ENCODE assay signal across 35 cellular contexts in the genomic region with DNA sequence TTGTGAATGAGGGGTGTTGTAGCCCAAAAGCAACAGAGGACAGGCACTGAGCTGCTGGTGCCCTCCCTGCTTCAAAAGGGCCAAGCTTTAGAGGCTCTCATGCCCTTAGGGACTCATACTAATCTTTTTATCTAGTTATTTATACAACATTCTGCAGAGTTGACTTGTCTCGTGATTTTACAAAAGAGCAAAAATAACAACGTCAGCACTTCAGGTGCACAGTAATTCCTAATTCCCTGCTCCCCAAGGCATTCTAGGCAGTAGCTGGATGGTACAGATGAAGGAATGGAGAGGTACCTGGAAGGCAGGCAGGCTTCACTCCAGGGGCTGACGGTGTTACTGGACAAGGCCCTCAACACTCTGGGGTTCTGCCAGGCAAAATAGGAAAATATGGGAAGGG.
"Had no signal": no experiment of that assay in that cellular context is flagged by ENCODE, and none has a peak within 500 bp of the region (broad histone marks: within the 10 kb centered on the region; RNA-seq: fewer than 3 reads in every experiment).

No MANE protein-coding gene starts in this region.

- H3K36me3 Mint-ChIP-seq: activated CD4-positive, alpha-beta memory T cell treated with anti-CD3 and anti-CD28 coated beads for 36 hours; activated naive CD4-positive, alpha-beta T cell treated with anti-CD3 and anti-CD28 coated beads, Interleukin-2, amount 50 U/mL, for 72 hours; activated naive CD8-positive, alpha-beta T cell treated with anti-CD3 and anti-CD28 coated beads for 36 hours had no signal

- H3K36me3 ChIP-seq: adrenal gland, brain microvascular endothelial cell, breast epithelium had no signal

- H3K9me3 ChIP-seq: adrenal gland, body of pancreas, breast epithelium had no signal

- H3K27me3 Mint-ChIP-seq: activated CD4-positive, alpha-beta T cell treated with anti-CD3 and anti-CD28 coated beads, Interleukin-2, amount 10 ng/mL, durations not matched to agents 24 days and 14 days had no signal

- H3K27ac Mint-ChIP-seq: activated B cell treated with CpG ODN at 0.5 μM for 24 hours; activated CD4-positive, alpha-beta memory T cell treated with anti-CD3 and anti-CD28 coated beads for 36 hours; activated CD4-positive, alpha-beta T cell treated with anti-CD3 and anti-CD28 coated beads, Interleukin-2, amount 10 ng/mL, durations not matched to agents 24 days and 14 days; activated CD8-positive, alpha-beta T cell treated with anti-CD3 and anti-CD28 coated beads for 36 hours; activated naive CD4-positive, alpha-beta T cell treated with anti-CD3 and anti-CD28 coated beads for 36 hours; activated naive CD4-positive, alpha-beta T cell treated with anti-CD3 and anti-CD28 coated beads, Interleukin-2, amount 50 U/mL, for 72 hours; activated naive CD8-positive, alpha-beta T cell treated with anti-CD3 and anti-CD28 coated beads for 36 hours; activated T-cell treated with anti-CD3 and anti-CD28 coated beads, Interleukin-2, amount 50 U/mL, for 72 hours; activated T-helper 1 cell treated with anti-CD3 and anti-CD28 coated beads, Interleukin-12 subunit alpha, Interleukin-12 subunit beta, Interleukin-2, Interleukin-4 antibody, amounts not matched to agents 30 ng/mL and 10 ng/mL and 1 ng/mL, durations not matched to agents 14 hours and 24 hours and 36 hours; activated T-helper 17 cell treated with anti-CD3 and anti-CD28 coated beads, Interleukin-2, amount 50 U/mL, for 72 hours; T-helper 17 cell; T-helper 2 cell treated with Interferon-gamma antibody and Interleukin-4, amounts not matched to agents 5 μg/mL and 100 μg/mL, for 36 hours had no signal

- H3K9me3 Mint-ChIP-seq: activated B cell treated with CpG ODN at 0.5 μM for 24 hours; activated CD4-positive, alpha-beta memory T cell treated with anti-CD3 and anti-CD28 coated beads for 36 hours; activated CD4-positive, alpha-beta T cell treated with anti-CD3 and anti-CD28 coated beads, Interleukin-2, amount 10 ng/mL, durations not matched to agents 24 days and 14 days; activated CD8-positive, alpha-beta T cell treated with anti-CD3 and anti-CD28 coated beads for 36 hours; activated naive CD4-positive, alpha-beta T cell treated with anti-CD3 and anti-CD28 coated beads for 36 hours; activated naive CD4-positive, alpha-beta T cell treated with anti-CD3 and anti-CD28 coated beads, Interleukin-2, amount 50 U/mL, for 72 hours; activated naive CD8-positive, alpha-beta T cell treated with anti-CD3 and anti-CD28 coated beads for 36 hours; activated T-cell treated with anti-CD3 and anti-CD28 coated beads, Interleukin-2, amount 50 U/mL, for 4 hours; activated T-cell treated with anti-CD3 and anti-CD28 coated beads, Interleukin-2, amount 50 U/mL, for 72 hours; activated T-helper 1 cell treated with anti-CD3 and anti-CD28 coated beads, Interleukin-12 subunit alpha, Interleukin-12 subunit beta, Interleukin-2, Interleukin-4 antibody, amounts not matched to agents 30 ng/mL and 10 ng/mL and 1 ng/mL, durations not matched to agents 14 hours and 24 hours and 36 hours; activated T-helper 17 cell treated with anti-CD3 and anti-CD28 coated beads, Interleukin-2, amount 50 U/mL, for 72 hours; T-helper 2 cell treated with Interferon-gamma antibody and Interleukin-4, amounts not matched to agents 5 μg/mL and 100 μg/mL, for 36 hours had no signal

- H3K4me3 Mint-ChIP-seq: activated B cell treated with CpG ODN at 0.5 μM for 24 hours; activated CD4-positive, alpha-beta memory T cell treated with anti-CD3 and anti-CD28 coated beads for 36 hours; activated CD4-positive, alpha-beta T cell treated with anti-CD3 and anti-CD28 coated beads, Interleukin-2, amount 10 ng/mL, durations not matched to agents 24 days and 14 days; activated CD8-positive, alpha-beta T cell treated with anti-CD3 and anti-CD28 coated beads for 36 hours; activated naive CD4-positive, alpha-beta T cell treated with anti-CD3 and anti-CD28 coated beads for 36 hours; activated naive CD8-positive, alpha-beta T cell treated with anti-CD3 and anti-CD28 coated beads for 36 hours; activated T-cell treated with anti-CD3 and anti-CD28 coated beads, Interleukin-2, amount 50 U/mL, for 4 hours; activated T-cell treated with anti-CD3 and anti-CD28 coated beads, Interleukin-2, amount 50 U/mL, for 72 hours; activated T-helper 1 cell treated with anti-CD3 and anti-CD28 coated beads, Interleukin-12 subunit alpha, Interleukin-12 subunit beta, Interleukin-2, Interleukin-4 antibody, amounts not matched to agents 30 ng/mL and 10 ng/mL and 1 ng/mL, durations not matched to agents 14 hours and 24 hours and 36 hours; activated T-helper 17 cell treated with anti-CD3 and anti-CD28 coated beads, Interleukin-2, amount 50 U/mL, for 72 hours; T-helper 17 cell; T-helper 2 cell treated with Interferon-gamma antibody and Interleukin-4, amounts not matched to agents 5 μg/mL and 100 μg/mL, for 36 hours had no signal

- ATAC-seq: activated CD8-positive, alpha-beta T cell treated with anti-CD3 and anti-CD28 coated beads for 36 hours; activated naive CD4-positive, alpha-beta T cell treated with anti-CD3 and anti-CD28 coated beads, Interleukin-2, amount 50 U/mL, for 72 hours; activated T-cell treated with anti-CD3 and anti-CD28 coated beads, Interleukin-2, amount 50 U/mL, for 4 hours; activated T-cell treated with anti-CD3 and anti-CD28 coated beads, Interleukin-2, amount 50 U/mL, for 72 hours; activated T-helper 17 cell treated with anti-CD3 and anti-CD28 coated beads, Interleukin-2, amount 50 U/mL, for 72 hours; body of pancreas; T-helper 17 cell had no signal

- H3K4me3 ChIP-seq: adrenal gland, body of pancreas, breast epithelium had no signal

- FAIRE-seq: astrocyte, TTC549 had no signal

- H3K4me1 ChIP-seq: adrenal gland, body of pancreas, breast epithelium had no signal

- H3K27me3 ChIP-seq: adrenal gland, body of pancreas, brain microvascular endothelial cell had no signal

- H3K27ac ChIP-seq: adrenal gland, body of pancreas, brain microvascular endothelial cell, breast epithelium, VCaP had no signal

- H3K4me1 Mint-ChIP-seq: activated B cell treated with CpG ODN at 0.5 μM for 24 hours; activated CD4-positive, alpha-beta T cell treated with anti-CD3 and anti-CD28 coated beads, Interleukin-2, amount 10 ng/mL, durations not matched to agents 24 days and 14 days; activated naive CD8-positive, alpha-beta T cell treated with anti-CD3 and anti-CD28 coated beads for 36 hours; activated T-helper 17 cell treated with anti-CD3 and anti-CD28 coated beads, Interleukin-2, amount 50 U/mL, for 72 hours; T-helper 17 cell had no signal

- DNase-seq: activated B cell treated with CpG ODN at 0.5 μM for 24 hours; activated CD4-positive, alpha-beta memory T cell treated with anti-CD3 and anti-CD28 coated beads for 36 hours; activated CD4-positive, alpha-beta T cell treated with anti-CD3 and anti-CD28 coated beads for 4 hours; activated CD4-positive, alpha-beta T cell treated with anti-CD3 and anti-CD28 coated beads, Interleukin-2, amount 10 ng/mL, durations not matched to agents 24 days and 14 days; activated CD4-positive, alpha-beta T cell treated with anti-CD3 and anti-CD28 coated beads, Interleukin-2, amount 50 U/mL, for 1 hour; activated CD4-positive, alpha-beta T cell treated with anti-CD3 and anti-CD28 coated beads, Interleukin-2, amount 50 U/mL, for 4 hours; activated CD4-positive, CD25-positive, alpha-beta regulatory T cell treated with anti-CD3 and anti-CD28 coated beads, Interleukin-2, amount 50 U/mL, for 72 hours; activated CD8-positive, alpha-beta memory T cell treated with anti-CD3 and anti-CD28 coated beads, Interleukin-2, amount 50 U/mL, for 4 hours; activated CD8-positive, alpha-beta T cell treated with anti-CD3 and anti-CD28 coated beads for 36 hours; activated effector memory CD4-positive, alpha-beta T cell treated with anti-CD3 and anti-CD28 coated beads, Interleukin-2, amount 50 U/mL, for 16 hours; activated gamma-delta T cell treated with Interleukin-2 at 50 U/mL for 16 hours; activated naive CD4-positive, alpha-beta T cell; activated naive CD4-positive, alpha-beta T cell treated with anti-CD3 and anti-CD28 coated beads for 36 hours; activated naive CD4-positive, alpha-beta T cell treated with anti-CD3 and anti-CD28 coated beads, Interleukin-2, amount 50 U/mL, for 16 hours; activated naive CD8-positive, alpha-beta T cell treated with anti-CD3 and anti-CD28 coated beads for 36 hours; activated T-cell treated with anti-CD3 and anti-CD28 coated beads for 4 hours; activated T-cell treated with anti-CD3 and anti-CD28 coated beads, Interleukin-2, amount 50 U/mL, for 1 hour; activated T-cell treated with anti-CD3 and anti-CD28 coated beads, Interleukin-2, amount 50 U/mL, for 4 hours; activated T-cell treated with anti-CD3 and anti-CD28 coated beads, Interleukin-2, amount 50 U/mL, for 72 hours; adrenal gland; amniotic stem cell; aorta; body of pancreas; brain microvascular endothelial cell; central memory CD4-positive, alpha-beta T cell; T-helper 17 cell; T-helper 9 cell had no signal
